ENCODE assay signal across 9 cellular contexts in genomic region chr4:1192091-1192492, GRCh38. TPM values are rescaled to one million over a fixed set of nuclear protein-coding genes. Genes with fewer than 3 reads are reported as not detected.
DNase-seq lines count a peak whose midpoint lies in the region; ATAC-seq and TF ChIP-seq lines count a peak whose summit lies in the region.
"Had no signal": no experiment of that assay in that cellular context is flagged by ENCODE, and none has a peak within 500 bp of the region (broad histone marks: within the 10 kb centered on the region; RNA-seq: fewer than 3 reads in every experiment).

No MANE protein-coding gene starts in this region.

- no peak overlapping the region for H3K4me3 Mint-ChIP-seq in effector memory CD8-positive, alpha-beta T cell
- H3K4me3 Mint-ChIP-seq in mesothelial cell of epicardium, result no peak overlapping the region
- H3K4me3 Mint-ChIP-seq: CD4-positive, CD25-positive, alpha-beta regulatory T cell had no signal

- peaks cover 14 to 26% of the 10 kb centered on the region in 2 donors for H3K4me1 Mint-ChIP-seq in effector memory CD8-positive, alpha-beta T cell (ENCODE audit: low read depth in 2 of 2)
- no peaks in the 10 kb centered on the region for H3K4me1 Mint-ChIP-seq in mesothelial cell of epicardium

- H3K36me3 Mint-ChIP-seq in effector memory CD8-positive, alpha-beta T cell (ENCODE audit: insufficient read depth), result peaks cover 33% of the 10 kb centered on the region
- no peaks in the 10 kb centered on the region for H3K36me3 Mint-ChIP-seq in mesothelial cell of epicardium

- DNase-seq in 8988T (peak; percentile 84), NCI-H2196 (lab: John Stamatoyannopoulos, UW; ENCODE audit: unreplicated experiment) (peak; percentile 71), mesothelial cell of epicardium (ENCODE audit: low spot score in 2 of 2, unreplicated experiment in 2 of 2) (peak in 1 of 2 experiments; percentile 43), SK-N-DZ (ENCODE audit: low spot score) (no peak), GM19240 (ENCODE audit: insufficient read length, low spot score) (no peak)
- no peak for DNase-seq in effector memory CD8-positive, alpha-beta T cell
- DNase-seq in activated CD4-positive, alpha-beta T cell treated with anti-CD3 and anti-CD28 coated beads for 1 hour, result no peak
- DNase-seq: CD4-positive, CD25-positive, alpha-beta regulatory T cell had no signal

- H3K27ac Mint-ChIP-seq in effector memory CD8-positive, alpha-beta T cell, result peak overlapping the region; percentile 73 to 75
- H3K27ac Mint-ChIP-seq in mesothelial cell of epicardium, result peak overlapping the region; percentile 21
- H3K27ac Mint-ChIP-seq: CD4-positive, CD25-positive, alpha-beta regulatory T cell had no signal

- no peaks in the 10 kb centered on the region for H3K9me3 Mint-ChIP-seq in effector memory CD8-positive, alpha-beta T cell
- peaks cover 9% of the 10 kb centered on the region for H3K9me3 Mint-ChIP-seq in mesothelial cell of epicardium

- ATAC-seq in effector memory CD8-positive, alpha-beta T cell (replicated peaks), result no peak
- ATAC-seq in HG02588 (IDR thresholded peaks at IDR 0.05; ENCODE audit: unreplicated experiment), result no peak

- H3K27me3 Mint-ChIP-seq in effector memory CD8-positive, alpha-beta T cell, result no peaks in the 10 kb centered on the region
- peaks cover 13% of the 10 kb centered on the region for H3K27me3 Mint-ChIP-seq in mesothelial cell of epicardium (ENCODE audit: low read depth)
- H3K27me3 Mint-ChIP-seq: CD4-positive, CD25-positive, alpha-beta regulatory T cell had no signal

- no peak for TF ChIP-seq CTCF in mesothelial cell of epicardium (IDR thresholded peaks at IDR 0.05; ENCODE audit: unreplicated experiment)

RNA-seq across cellular contexts. Expression of gene SPON2, which starts 19.7 kb away (rescaled TPM):
- total RNA-seq in mesothelial cell of epicardium, result 44.0 to 58.7 TPM (median 56.4 TPM) in 3 replicates
- polyA plus RNA-seq in SK-N-DZ (2014; cell fraction: cytosol; rRNA removed), result 0.14 TPM in 1 of 2 replicates, not detected in the other
- 0.19 and 1.2 TPM in 2 replicates for polyA plus RNA-seq in SK-N-DZ (2014; cell fraction: nucleus; rRNA removed)

RNA-seq across cellular contexts. Expression of gene CTBP1, which starts 56.8 kb away (rescaled TPM):
- total RNA-seq in mesothelial cell of epicardium, result 186 to 194 TPM (median 192 TPM) in 3 replicates
- polyA plus RNA-seq in SK-N-DZ (2014; cell fraction: cytosol; rRNA removed), result 176 and 237 TPM in 2 replicates
- 231 and 361 TPM in 2 replicates for polyA plus RNA-seq in SK-N-DZ (2014; cell fraction: nucleus; rRNA removed)

Comparison
In these comparisons a context has a peak if more than half of its experiments do, and no peak if none do; other contexts are left out.
1. DNase-seq: peak in 8988T (single experiment) and NCI-H2196 (single experiment); none in effector memory CD8-positive, alpha-beta T cell (0 of 3), SK-N-DZ (single experiment), GM19240 (single experiment) and activated CD4-positive, alpha-beta T cell treated with anti-CD3 and anti-CD28 coated beads for 1 hour (single experiment).